8 cellular contexts compared by ENCODE assay signal in genomic region chr20:10848810-10849370, GRCh38.
DNase-seq lines count a peak whose midpoint lies in the region; ATAC-seq and TF ChIP-seq lines count a peak whose summit lies in the region.

No MANE protein-coding gene starts in this region.

- peak overlapping the region; percentile 57 for H3K4ac ChIP-seq in IMR-90 (ENCODE audit: low read depth, low read length)

- in situ Hi-C loops in IMR-90 (cut with MboI; ENCODE audit: low sequenced_read_pairs) = no loop called here

- BruUV-seq in Caco-2 (replicated peaks; lab: Mats Ljungman, UMichigan) = TSS peak; percentile 57
- BruUV-seq in IMR-90 (replicated peaks; lab: Mats Ljungman, UMichigan) = no TSS peak

- H4K91ac ChIP-seq in IMR-90 (ENCODE audit: insufficient read depth, low read depth, low read length) = peak overlapping the region; percentile 46

- 0 out of 2 replicates have a peak overlapping the region, but pooled peaks have one; percentile 41 for H2AK5ac ChIP-seq in IMR-90 (ENCODE audit: low read depth, low read length)

- ATAC-seq in IMR-90 (ENCODE audit: low read depth) (peak; percentile 96), HG03439 (IDR thresholded peaks at IDR 0.05; ENCODE audit: unreplicated experiment) (no peak)
- no peak for ATAC-seq in stimulated activated naive CD8-positive, alpha-beta T cell treated with anti-CD3 and anti-CD28 coated beads, Interleukin-15, Interleukin-2, amounts not matched to agents 100 U/mL and 50 U/mL, for 24 hours

- H2AFZ ChIP-seq in IMR-90 (replicated peaks; ENCODE audit: low read length, poor library complexity) = peak overlapping the region; percentile 82

- H3K4me3 Mint-ChIP-seq in Caco-2 (ENCODE audit: unreplicated experiment) (peak overlapping the region; percentile 9), glutamatergic neuron (ENCODE audit: unreplicated experiment) (no peak overlapping the region)
- no peak overlapping the region for H3K4me3 Mint-ChIP-seq in dendritic cell treated with granulocyte-macrophage colony-stimulating factor and Interleukin-4, amounts not matched to agents 40 ng/mL and 50 ng/mL, for 4 days

- CTCF ChIA-PET in Caco-2 (lab: Charles Lee) (no interaction called here), IMR-90 (lab: Yijun Ruan, JAX) (no interaction called here)

- H3K9me3 Mint-ChIP-seq in Caco-2 (ENCODE audit: unreplicated experiment) = peaks cover 34% of the 10 kb centered on the region
- peaks cover under 1% of the 10 kb centered on the region for H3K9me3 Mint-ChIP-seq in dendritic cell treated with granulocyte-macrophage colony-stimulating factor and Interleukin-4, amounts not matched to agents 40 ng/mL and 50 ng/mL, for 4 days
- H3K9me3 Mint-ChIP-seq in glutamatergic neuron (ENCODE audit: unreplicated experiment) = no peaks in the 10 kb centered on the region

- peak overlapping the region; percentile 50; the same call in 1 of the 2 replicates for H3K27ac ChIP-seq in IMR-90 (ENCODE audit: insufficient read depth, low read length)

- no peak overlapping the region for H3K9ac ChIP-seq in IMR-90 (ENCODE audit: low read depth, low read length)

- H4K20me1 ChIP-seq in IMR-90 (ENCODE audit: insufficient read depth, low read length) = no peaks in the 10 kb centered on the region

- H3K9me1 ChIP-seq in IMR-90 (ENCODE audit: insufficient read depth, low read length) = no peaks in the 10 kb centered on the region

- peak overlapping the region; percentile 53 for H2AK9ac ChIP-seq in IMR-90 (replicated peaks; ENCODE audit: low read depth, low read length, poor library complexity)

- peak overlapping the region; percentile 28; the same call in 1 of the 2 replicates for H2BK20ac ChIP-seq in IMR-90 (ENCODE audit: low read depth, low read length)

- no peaks in the 10 kb centered on the region for H3K36me3 Mint-ChIP-seq in Caco-2 (ENCODE audit: insufficient read depth, unreplicated experiment)
- H3K36me3 Mint-ChIP-seq in dendritic cell treated with granulocyte-macrophage colony-stimulating factor and Interleukin-4, amounts not matched to agents 40 ng/mL and 50 ng/mL, for 4 days (ENCODE audit: low read depth) = no peaks in the 10 kb centered on the region
- H3K36me3 Mint-ChIP-seq in glutamatergic neuron (ENCODE audit: unreplicated experiment) = no peaks in the 10 kb centered on the region

- H3K4me3 ChIP-seq in Caco-2 (ENCODE audit: low read depth, low read length) (no peak overlapping the region), IMR-90 (ENCODE audit: insufficient read depth, low read depth, low read length) (no peak overlapping the region)

- peak overlapping the region; percentile 12 to 84; a peak in 1 of 4 replicates for H4K8ac ChIP-seq in IMR-90 (ENCODE audit: low read depth in 2 of 2, low read length in 2 of 2)

- no peak for TF ChIP-seq CTCF in Caco-2 (IDR thresholded peaks at IDR 0.05; ENCODE audit: insufficient read depth in 1 of 2, low read depth in 1 of 2, low read length in 1 of 2, severe bottlenecking in 1 of 2, unreplicated experiment in 1 of 2)
- no peak for TF ChIP-seq CTCF in IMR-90 (conservative IDR thresholded peaks at IDR 0.05; ENCODE audit: low read depth, low read length)
- TF ChIP-seq CTCF in glutamatergic neuron (IDR thresholded peaks at IDR 0.05; ENCODE audit: partially characterized antibody, unreplicated experiment) = no peak

- dilution Hi-C loops in IMR-90 (cut with HindIII; ENCODE audit: low sequenced_read_pairs, unreplicated experiment) = no loop called here

- H3K4me1 Mint-ChIP-seq in Caco-2 (ENCODE audit: low read depth, unreplicated experiment) (peaks cover 39% of the 10 kb centered on the region), glutamatergic neuron (ENCODE audit: low read depth, unreplicated experiment) (no peaks in the 10 kb centered on the region)
- peaks cover 13% of the 10 kb centered on the region for H3K4me1 Mint-ChIP-seq in dendritic cell treated with granulocyte-macrophage colony-stimulating factor and Interleukin-4, amounts not matched to agents 40 ng/mL and 50 ng/mL, for 4 days (ENCODE audit: low read depth)

- DNase-seq in Caco-2 (peak; percentile 69 to 79), IMR-90 (peak; percentile 94), myocyte (ENCODE audit: low read depth) (peak; percentile 94), iPS-NIHi11 (ENCODE audit: low spot score) (no peak), glutamatergic neuron (no peak)
- no peak for DNase-seq in stimulated activated naive CD8-positive, alpha-beta T cell treated with anti-CD3 and anti-CD28 coated beads, Interleukin-15, Interleukin-2, amounts not matched to agents 100 U/mL and 50 U/mL, for 24 hours

- no peak for TF ChIP-seq POLR2A in IMR-90 (IDR thresholded peaks at IDR 0.05; ENCODE audit: low read depth, low read length)

- 0 out of 2 replicates have a peak overlapping the region, but pooled peaks have one; percentile 16 for H3K4me2 ChIP-seq in IMR-90 (ENCODE audit: low read depth, low read length)

- peak overlapping the region; percentile 46 for H2BK5ac ChIP-seq in IMR-90 (ENCODE audit: low read depth, low read length, poor library complexity, severe bottlenecking)

- H3K56ac ChIP-seq in IMR-90 (ENCODE audit: extremely low read depth, insufficient read depth, low read length) = no peak overlapping the region

- no peaks in the 10 kb centered on the region for H3K27me3 Mint-ChIP-seq in Caco-2 (ENCODE audit: insufficient read depth, unreplicated experiment)
- no peaks in the 10 kb centered on the region for H3K27me3 Mint-ChIP-seq in dendritic cell treated with granulocyte-macrophage colony-stimulating factor and Interleukin-4, amounts not matched to agents 40 ng/mL and 50 ng/mL, for 4 days
- no peaks in the 10 kb centered on the region for H3K27me3 Mint-ChIP-seq in glutamatergic neuron (ENCODE audit: unreplicated experiment)

- peak overlapping the region; percentile 18; the same call in 1 of the 2 replicates for H3K14ac ChIP-seq in IMR-90 (replicated peaks; ENCODE audit: low read depth, low read length)

- H3K36me3 ChIP-seq in Caco-2 (ENCODE audit: control insufficient read depth, insufficient read depth, low read length) = no peaks in the 10 kb centered on the region
- no peaks in the 10 kb centered on the region for H3K36me3 ChIP-seq in IMR-90 (ENCODE audit: control insufficient read depth, insufficient read depth, low read length)

- 100% methylated on average over 1 of the region's 6 CpGs; no CpG with 5 or more reads in 1 of the 2 experiments for WGBS in IMR-90 (ENCODE audit: extremely low coverage in 2 of 2, insufficient read length in 1 of 2), 2 experiments

- peak overlapping the region; percentile 4; the same call in 1 of the 2 replicates for H4K5ac ChIP-seq in IMR-90 (ENCODE audit: low read depth, low read length)

- H3K9me3 ChIP-seq in Caco-2 = no peaks in the 10 kb centered on the region
- no peaks in the 10 kb centered on the region for H3K9me3 ChIP-seq in IMR-90 (ENCODE audit: control insufficient read depth, insufficient read depth, low read length)

- intact Hi-C loops in Caco-2 (cut with micrococcal nuclease; ENCODE audit: unreplicated experiment) (loop anchor here (1.0 to 5.0 kb wide), 5 partner anchors 8 to 368 kb away; no protein-coding TSS in a partner anchor), IMR-90 (cut with micrococcal nuclease) (loop anchor here (5.0 kb wide), 3 partner anchors 127 to 423 kb away; partner anchors contain the start of gene JAG1)
- intact Hi-C loops in dendritic cell treated with granulocyte-macrophage colony-stimulating factor and Interleukin-4, amounts not matched to agents 40 ng/mL and 50 ng/mL, for 4 days (cut with micrococcal nuclease) = no loop called here

- peak overlapping the region; percentile 53 for H3K18ac ChIP-seq in IMR-90 (ENCODE audit: low read depth, low read length)

- H3K4me1 ChIP-seq in Caco-2 (peaks cover 20% of the 10 kb centered on the region), IMR-90 (ENCODE audit: control insufficient read depth, insufficient read depth, low read length) (peaks cover 2% of the 10 kb centered on the region; the same call in 1 of the 2 replicates)

- H3K27ac Mint-ChIP-seq in Caco-2 (ENCODE audit: unreplicated experiment) (peak overlapping the region; percentile 66), glutamatergic neuron (ENCODE audit: unreplicated experiment) (no peak overlapping the region)
- H3K27ac Mint-ChIP-seq in dendritic cell treated with granulocyte-macrophage colony-stimulating factor and Interleukin-4, amounts not matched to agents 40 ng/mL and 50 ng/mL, for 4 days = peak overlapping the region; percentile 58

- TF ChIP-seq RAD21 in IMR-90 (IDR thresholded peaks at IDR 0.05; ENCODE audit: low read length) = peak; percentile 30

- no peaks in the 10 kb centered on the region for H3K27me3 ChIP-seq in Caco-2 (replicated peaks; ENCODE audit: control insufficient read depth, insufficient read depth, low read length)
- H3K27me3 ChIP-seq in IMR-90 (ENCODE audit: control insufficient read depth, insufficient read depth, low read length) = no peaks in the 10 kb centered on the region

- no peaks in the 10 kb centered on the region for H3K79me1 ChIP-seq in IMR-90 (ENCODE audit: low read depth in 1 of 2, low read length in 2 of 2)

- no peak overlapping the region for H2BK15ac ChIP-seq in IMR-90 (ENCODE audit: low read depth, low read length)

- peak overlapping the region; percentile 57 for H2BK120ac ChIP-seq in IMR-90 (ENCODE audit: low read depth, low read length)

- POLR2A ChIA-PET in Caco-2 (lab: Charles Lee) (interaction anchor here (0.6 kb wide), 1 partner anchor 419 kb away, joined by 4 read pairs; no protein-coding TSS in a partner anchor), IMR-90 (lab: Charles Lee; ENCODE audit: unreplicated experiment) (interaction anchor here (0.6 kb wide), 1 partner anchor 26 kb away, joined by 3 read pairs; no protein-coding TSS in a partner anchor)

- no peak overlapping the region for H3K23ac ChIP-seq in IMR-90 (ENCODE audit: low read depth, low read length)

TF ChIP-seq in IMR-90, 13 proteins besides CTCF, POLR2A, EP300 and RAD21 (continues in another document):
- TF ChIP-seq CEBPB (IDR thresholded peaks at IDR 0.05; ENCODE audit: low read depth, low read length) = peak; percentile 52; the same call in 1 of the 2 replicates
- TF ChIP-seq, protein P1, sequence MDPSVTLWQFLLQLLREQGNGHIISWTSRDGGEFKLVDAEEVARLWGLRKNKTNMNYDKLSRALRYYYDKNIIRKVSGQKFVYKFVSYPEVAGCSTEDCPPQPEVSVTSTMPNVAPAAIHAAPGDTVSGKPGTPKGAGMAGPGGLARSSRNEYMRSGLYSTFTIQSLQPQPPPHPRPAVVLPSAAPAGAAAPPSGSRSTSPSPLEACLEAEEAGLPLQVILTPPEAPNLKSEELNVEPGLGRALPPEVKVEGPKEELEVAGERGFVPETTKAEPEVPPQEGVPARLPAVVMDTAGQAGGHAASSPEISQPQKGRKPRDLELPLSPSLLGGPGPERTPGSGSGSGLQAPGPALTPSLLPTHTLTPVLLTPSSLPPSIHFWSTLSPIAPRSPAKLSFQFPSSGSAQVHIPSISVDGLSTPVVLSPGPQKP (IDR thresholded peaks at IDR 0.05; ENCODE audit: borderline replicate concordance, low read depth, low read length) = no peak
- TF ChIP-seq RFX5 (IDR thresholded peaks at IDR 0.05; ENCODE audit: low read depth, low read length) = no peak
- no peak for TF ChIP-seq NFE2L2 (IDR thresholded peaks at IDR 0.05; ENCODE audit: low read depth, low read length)
- peak; percentile 49 for TF ChIP-seq BHLHE40 (IDR thresholded peaks at IDR 0.05; ENCODE audit: low read depth, low read length)
- no peak; the same call in 1 of the 2 replicates for TF ChIP-seq SMC3 (IDR thresholded peaks at IDR 0.05; ENCODE audit: low read depth, low read length)

Comparison
In these comparisons a context has a peak if more than half of its experiments do, and no peak if none do; other contexts are left out.
1. DNase-seq: peak in Caco-2 (2 of 2), IMR-90 (single experiment) and myocyte (single experiment); none in iPS-NIHi11 (single experiment), glutamatergic neuron (single experiment) and stimulated activated naive CD8-positive, alpha-beta T cell treated with anti-CD3 and anti-CD28 coated beads, Interleukin-15, Interleukin-2, amounts not matched to agents 100 U/mL and 50 U/mL, for 24 hours (single experiment).